ENCODE assay signal across 11 cellular contexts in genomic region chr1:166730299-166730888, GRCh38.
DNase-seq lines count a peak whose midpoint lies in the region; ATAC-seq and TF ChIP-seq lines count a peak whose summit lies in the region.
"Had no signal": no experiment of that assay in that cellular context is flagged by ENCODE, and none has a peak within 500 bp of the region (broad histone marks: within the 10 kb centered on the region; RNA-seq: fewer than 3 reads in every experiment).

No MANE protein-coding gene starts in this region.

- peaks cover 41 to 54% of the 10 kb centered on the region in 2 experiments for H3K9me3 Mint-ChIP-seq in H9

- no peak overlapping the region for H3K23ac ChIP-seq in H9 (ENCODE audit: insufficient read length, low read depth, low read length)

- no peak overlapping the region for H3K18ac ChIP-seq in H9 (ENCODE audit: insufficient read length, low read depth, low read length)

- H3T11ph ChIP-seq in H9 (ENCODE audit: low read length) = no peak overlapping the region

- no peaks in the 10 kb centered on the region for H3K23me2 ChIP-seq in H9 (ENCODE audit: insufficient read length, low read depth, low read length, poor library complexity, severe bottlenecking)

- H4K5ac ChIP-seq in H9 (ENCODE audit: insufficient read length, low read depth, low read length) = no peak overlapping the region

- H2BK5ac ChIP-seq in H9 (ENCODE audit: insufficient read length, low read length) = no peak overlapping the region

- H2AK5ac ChIP-seq in H9 (ENCODE audit: insufficient read length, low read length) = no peak overlapping the region

- no peaks in the 10 kb centered on the region for H3K79me2 ChIP-seq in H9 (ENCODE audit: insufficient read depth, low read length)

- H2BK120ac ChIP-seq in H9 (ENCODE audit: low read depth, low read length, poor library complexity, severe bottlenecking) = no peak overlapping the region

- no peak overlapping the region for H2AFZ ChIP-seq in H9 (ENCODE audit: low read length)

- H2BK15ac ChIP-seq in H9 (ENCODE audit: low read depth, low read length) = no peak overlapping the region

- H3K9me3 ChIP-seq in H9 (ENCODE audit: control insufficient read depth, low read depth, low read length) = no peaks in the 10 kb centered on the region

- H3K36me3 Mint-ChIP-seq in H9 (ENCODE audit: insufficient read depth in 1 of 3, low read depth in 3 of 3) = peaks cover 4 to 26% (median 7%) of the 10 kb centered on the region in 3 experiments
- H3K36me3 Mint-ChIP-seq: natural killer cell had no signal

- no peak overlapping the region for H4K91ac ChIP-seq in H9 (ENCODE audit: insufficient read length, low read depth, low read length)

- H3K4ac ChIP-seq in H9 (ENCODE audit: low read depth, low read length) = no peak overlapping the region

- no peak overlapping the region for H3K4me3 Mint-ChIP-seq in H9
- H3K4me3 Mint-ChIP-seq: natural killer cell had no signal

- H3K27ac ChIP-seq in H9 (ENCODE audit: insufficient read length, low read depth, low read length) (no peak overlapping the region), foreskin keratinocyte (no peak overlapping the region)
- H3K27ac ChIP-seq: BLaER1, esophagus muscularis mucosa had no signal

- H3K4me2 ChIP-seq in H9 (ENCODE audit: insufficient read depth, insufficient read length, low read length) = no peak overlapping the region
- H3K4me2 ChIP-seq: BLaER1 had no signal

- H3K27me3 ChIP-seq in H9 (ENCODE audit: insufficient read depth, low read length) (no peaks in the 10 kb centered on the region), foreskin keratinocyte (no peaks in the 10 kb centered on the region)
- H3K27me3 ChIP-seq: BLaER1 had no signal

- no peaks in the 10 kb centered on the region for H4K20me1 ChIP-seq in H9 (ENCODE audit: control insufficient read depth, insufficient read depth, insufficient read length)
- H4K20me1 ChIP-seq: BLaER1 had no signal

- no peak overlapping the region for H3K14ac ChIP-seq in H9 (ENCODE audit: insufficient read depth, low read length)

- no peak overlapping the region for H3K27ac Mint-ChIP-seq in H9
- H3K27ac Mint-ChIP-seq: natural killer cell had no signal

- no peak overlapping the region for H2BK20ac ChIP-seq in H9 (ENCODE audit: low read depth, low read length, poor library complexity, severe bottlenecking)

- H2BK12ac ChIP-seq in H9 (ENCODE audit: insufficient read length, low read depth, low read length) = no peak overlapping the region

- no peak overlapping the region for H3K4me3 ChIP-seq in AG10803 (ENCODE audit: low read length)
- H3K4me3 ChIP-seq: BLaER1, esophagus muscularis mucosa had no signal

- H3K9ac ChIP-seq in H9 (ENCODE audit: extremely low read depth, insufficient read length, low read length) = no peak overlapping the region
- H3K9ac ChIP-seq: BLaER1 had no signal

- no peaks in the 10 kb centered on the region; the same call in 1 of the 2 replicates for H3K27me3 Mint-ChIP-seq in H9 (ENCODE audit: low read depth)

- H4K8ac ChIP-seq in H9 (replicated peaks; ENCODE audit: insufficient read length, low read depth, low read length) = no peak overlapping the region

- ATAC-seq in foreskin keratinocyte (peak; percentile 26), GM19452 (IDR thresholded peaks at IDR 0.05; ENCODE audit: unreplicated experiment) (no peak), HG03095 (IDR thresholded peaks at IDR 0.05; ENCODE audit: unreplicated experiment) (no peak), GM18867 (IDR thresholded peaks at IDR 0.05; ENCODE audit: unreplicated experiment) (no peak)
- ATAC-seq: natural killer cell had no signal

- H3K79me1 ChIP-seq in H9 (ENCODE audit: insufficient read depth, low read depth, low read length, poor library complexity, severe bottlenecking) = no peaks in the 10 kb centered on the region

- H3K4me1 ChIP-seq in H9 (ENCODE audit: insufficient read depth, low read length) = no peaks in the 10 kb centered on the region
- no peaks in the 10 kb centered on the region for H3K4me1 ChIP-seq in foreskin keratinocyte
- H3K4me1 ChIP-seq: BLaER1, esophagus muscularis mucosa had no signal

- DNase-seq in AG10803 (ENCODE audit: low read depth) = peak; percentile 2
- peak; percentile 36 for DNase-seq in H9
- DNase-seq in RKO (ENCODE audit: low spot score) = peak; percentile 42
- peak; percentile 10 to 30 for DNase-seq in foreskin keratinocyte
- no peak for DNase-seq in HPDE6-E6E7 (ENCODE audit: extremely low spot score)
- DNase-seq: natural killer cell had no signal

- no peak overlapping the region for H3K56ac ChIP-seq in H9 (ENCODE audit: insufficient read length, low read depth, low read length)

- WGBS in H9 (ENCODE audit: extremely low coverage, insufficient read length, low lambda C conversion rate) = no CpG with 5 or more reads among the region's 1 CpG

- H3K4me1 Mint-ChIP-seq in H9 = no peaks in the 10 kb centered on the region
- H3K4me1 Mint-ChIP-seq: natural killer cell had no signal

- TF ChIP-seq CTCF in AG10803 (conservative IDR thresholded peaks at IDR 0.05; ENCODE audit: low read length) = no peak
- peak; percentile 48; the same call in 1 of the 3 replicates for TF ChIP-seq CTCF in H9 (conservative IDR thresholded peaks at IDR 0.05)
- no peak for TF ChIP-seq CTCF in foreskin keratinocyte (conservative IDR thresholded peaks at IDR 0.05)
